ENCODE assay signal across 1 cellular context in genomic region chr10:70603439-70603778, GRCh38.
TF ChIP-seq lines count a peak whose summit lies in the region.

No MANE protein-coding gene starts in this region.

TF ChIP-seq in GM12878, 131 proteins besides CTCF, POLR2A, EP300 and RAD21:
- TF ChIP-seq, protein P1, sequence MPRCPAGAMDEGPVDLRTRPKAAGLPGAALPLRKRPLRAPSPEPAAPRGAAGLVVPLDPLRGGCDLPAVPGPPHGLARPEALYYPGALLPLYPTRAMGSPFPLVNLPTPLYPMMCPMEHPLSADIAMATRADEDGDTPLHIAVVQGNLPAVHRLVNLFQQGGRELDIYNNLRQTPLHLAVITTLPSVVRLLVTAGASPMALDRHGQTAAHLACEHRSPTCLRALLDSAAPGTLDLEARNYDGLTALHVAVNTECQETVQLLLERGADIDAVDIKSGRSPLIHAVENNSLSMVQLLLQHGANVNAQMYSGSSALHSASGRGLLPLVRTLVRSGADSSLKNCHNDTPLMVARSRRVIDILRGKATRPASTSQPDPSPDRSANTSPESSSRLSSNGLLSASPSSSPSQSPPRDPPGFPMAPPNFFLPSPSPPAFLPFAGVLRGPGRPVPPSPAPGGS (IDR thresholded peaks at IDR 0.05; ENCODE audit: borderline replicate concordance, insufficient read depth, low read depth, low read length, poor library complexity, severe bottlenecking), result peak; percentile 32
- TF ChIP-seq RELA (IDR thresholded peaks at IDR 0.05; ENCODE audit: borderline replicate concordance, partially characterized antibody), result no peak
